10 cellular contexts compared by ENCODE assay signal in genomic region chr7:130356121-130356759, GRCh38. TPM values are rescaled to one million over a fixed set of nuclear protein-coding genes. Genes with fewer than 3 reads are reported as not detected.
DNase-seq lines count a peak whose midpoint lies in the region; ATAC-seq and TF ChIP-seq lines count a peak whose summit lies in the region.
"Had no signal": no experiment of that assay in that cellular context is flagged by ENCODE, and none has a peak within 500 bp of the region (broad histone marks: within the 10 kb centered on the region; RNA-seq: fewer than 3 reads in every experiment).

No MANE protein-coding gene starts in this region.

- no peaks in the 10 kb centered on the region for H3K36me3 Mint-ChIP-seq in activated CD8-positive, alpha-beta T cell treated with anti-CD3 and anti-CD28 coated beads for 36 hours (ENCODE audit: low read depth)
- H3K36me3 Mint-ChIP-seq in activated CD8-positive, alpha-beta T cell treated with anti-CD3 and anti-CD28 coated beads, Interleukin-2, amount 10 ng/mL, durations not matched to agents 7 days and 5 days (ENCODE audit: low read depth), result no peaks in the 10 kb centered on the region
- peaks cover 12% of the 10 kb centered on the region for H3K36me3 Mint-ChIP-seq in mesothelial cell of epicardium

- no peaks in the 10 kb centered on the region for H3K27me3 Mint-ChIP-seq in activated CD8-positive, alpha-beta T cell treated with anti-CD3 and anti-CD28 coated beads for 36 hours
- H3K27me3 Mint-ChIP-seq in activated CD8-positive, alpha-beta T cell treated with anti-CD3 and anti-CD28 coated beads, Interleukin-2, amount 10 ng/mL, durations not matched to agents 7 days and 5 days (ENCODE audit: low read depth), result no peaks in the 10 kb centered on the region
- H3K27me3 Mint-ChIP-seq in mesothelial cell of epicardium (ENCODE audit: low read depth), result no peaks in the 10 kb centered on the region

- peaks cover 13% of the 10 kb centered on the region for H3K4me1 Mint-ChIP-seq in activated CD8-positive, alpha-beta T cell treated with anti-CD3 and anti-CD28 coated beads for 36 hours (ENCODE audit: low read depth)
- no peaks in the 10 kb centered on the region for H3K4me1 Mint-ChIP-seq in activated CD8-positive, alpha-beta T cell treated with anti-CD3 and anti-CD28 coated beads, Interleukin-2, amount 10 ng/mL, durations not matched to agents 7 days and 5 days (ENCODE audit: low read depth)
- H3K4me1 Mint-ChIP-seq in mesothelial cell of epicardium, result peaks cover 58% of the 10 kb centered on the region

- H3K27ac Mint-ChIP-seq in activated CD8-positive, alpha-beta T cell treated with anti-CD3 and anti-CD28 coated beads for 36 hours, result peak overlapping the region; percentile 34
- H3K27ac Mint-ChIP-seq in activated CD8-positive, alpha-beta T cell treated with anti-CD3 and anti-CD28 coated beads, Interleukin-2, amount 10 ng/mL, durations not matched to agents 7 days and 5 days, result no peak overlapping the region
- peak overlapping the region; percentile 100 for H3K27ac Mint-ChIP-seq in mesothelial cell of epicardium
- H3K27ac Mint-ChIP-seq: CD4-positive, CD25-positive, alpha-beta regulatory T cell; T-helper 2 cell treated with Interferon-gamma antibody and Interleukin-4, amounts not matched to agents 5 μg/mL and 100 μg/mL, for 36 hours had no signal

- intact Hi-C loops in activated CD8-positive, alpha-beta T cell treated with anti-CD3 and anti-CD28 coated beads for 36 hours (cut with micrococcal nuclease), result no loop called here

- no peak for TF ChIP-seq CTCF in activated CD8-positive, alpha-beta T cell treated with anti-CD3 and anti-CD28 coated beads for 36 hours (IDR thresholded peaks at IDR 0.05)
- TF ChIP-seq CTCF in mesothelial cell of epicardium (IDR thresholded peaks at IDR 0.05; ENCODE audit: unreplicated experiment), result no peak

- DNase-seq in activated CD8-positive, alpha-beta T cell treated with anti-CD3 and anti-CD28 coated beads for 36 hours, result no peak
- no peak for DNase-seq in activated CD8-positive, alpha-beta T cell treated with anti-CD3 and anti-CD28 coated beads, Interleukin-2, amount 10 ng/mL, durations not matched to agents 7 days and 5 days
- DNase-seq in ecto neural progenitor cell (ENCODE audit: low spot score), result peak; percentile 77
- peak; percentile 62 to 80 for DNase-seq in mesothelial cell of epicardium (ENCODE audit: low spot score in 2 of 2, unreplicated experiment in 2 of 2)
- no peak for DNase-seq in KG1 (lab: John Stamatoyannopoulos, UW)
- DNase-seq in NCI-H2029 (lab: John Stamatoyannopoulos, UW), result no peak
- DNase-seq: CD4-positive, CD25-positive, alpha-beta regulatory T cell had no signal

- POLR2A ChIA-PET in activated CD8-positive, alpha-beta T cell treated with anti-CD3 and anti-CD28 coated beads for 36 hours (lab: Charles Lee), result no interaction called here
- POLR2A ChIA-PET in activated CD8-positive, alpha-beta T cell treated with anti-CD3 and anti-CD28 coated beads, Interleukin-2, amount 10 ng/mL, durations not matched to agents 7 days and 5 days (lab: Charles Lee), result interaction anchor here (0.6 kb wide), 1 partner anchor 83 kb away, joined by 3 read pairs; no protein-coding TSS in a partner anchor

- H3K4me3 Mint-ChIP-seq in activated CD8-positive, alpha-beta T cell treated with anti-CD3 and anti-CD28 coated beads for 36 hours, result no peak overlapping the region
- no peak overlapping the region for H3K4me3 Mint-ChIP-seq in activated CD8-positive, alpha-beta T cell treated with anti-CD3 and anti-CD28 coated beads, Interleukin-2, amount 10 ng/mL, durations not matched to agents 7 days and 5 days
- no peak overlapping the region for H3K4me3 Mint-ChIP-seq in mesothelial cell of epicardium
- H3K4me3 Mint-ChIP-seq: CD4-positive, CD25-positive, alpha-beta regulatory T cell; T-helper 2 cell treated with Interferon-gamma antibody and Interleukin-4, amounts not matched to agents 5 μg/mL and 100 μg/mL, for 36 hours had no signal

- H3K9me3 Mint-ChIP-seq in activated CD8-positive, alpha-beta T cell treated with anti-CD3 and anti-CD28 coated beads for 36 hours, result peaks cover 13% of the 10 kb centered on the region
- peaks cover 18% of the 10 kb centered on the region for H3K9me3 Mint-ChIP-seq in activated CD8-positive, alpha-beta T cell treated with anti-CD3 and anti-CD28 coated beads, Interleukin-2, amount 10 ng/mL, durations not matched to agents 7 days and 5 days (ENCODE audit: insufficient read depth)
- peaks cover 18% of the 10 kb centered on the region for H3K9me3 Mint-ChIP-seq in mesothelial cell of epicardium

- CTCF ChIA-PET in activated CD8-positive, alpha-beta T cell treated with anti-CD3 and anti-CD28 coated beads for 36 hours (lab: Charles Lee), result no interaction called here
- CTCF ChIA-PET in activated CD8-positive, alpha-beta T cell treated with anti-CD3 and anti-CD28 coated beads, Interleukin-2, amount 10 ng/mL, durations not matched to agents 7 days and 5 days (lab: Charles Lee), result no interaction called here

- no peak for ATAC-seq in activated CD8-positive, alpha-beta T cell treated with anti-CD3 and anti-CD28 coated beads for 36 hours
- no peak for ATAC-seq in activated CD8-positive, alpha-beta T cell treated with anti-CD3 and anti-CD28 coated beads, Interleukin-2, amount 10 ng/mL, durations not matched to agents 7 days and 5 days
- ATAC-seq in HG02870 (IDR thresholded peaks at IDR 0.05; ENCODE audit: unreplicated experiment) (no peak), GM21786 (IDR thresholded peaks at IDR 0.05; ENCODE audit: unreplicated experiment) (no peak)

RNA-seq across cellular contexts. Expression of gene CPA5, which starts 11.6 kb away (rescaled TPM):
- under 1 TPM; 0.25 to 0.88 TPM for total RNA-seq in activated CD8-positive, alpha-beta T cell treated with anti-CD3 and anti-CD28 coated beads for 36 hours
- total RNA-seq in activated CD8-positive, alpha-beta T cell treated with anti-CD3 and anti-CD28 coated beads, Interleukin-2, amount 10 ng/mL, durations not matched to agents 7 days and 5 days, result under 1 TPM in 1 of 2 experiments, not detected in 1; 0.31 TPM
- 0.58 TPM in 1 of 3 replicates, not detected in the others for total RNA-seq in mesothelial cell of epicardium

RNA-seq across cellular contexts. Expression of gene CPA1, which starts 24.1 kb away (rescaled TPM):
- not detected for total RNA-seq in activated CD8-positive, alpha-beta T cell treated with anti-CD3 and anti-CD28 coated beads for 36 hours
- total RNA-seq in activated CD8-positive, alpha-beta T cell treated with anti-CD3 and anti-CD28 coated beads, Interleukin-2, amount 10 ng/mL, durations not matched to agents 7 days and 5 days, result not detected
- 0.75 to 1.4 TPM (median 1.1 TPM) in 3 replicates for total RNA-seq in mesothelial cell of epicardium
- total RNA-seq: CD4-positive, CD25-positive, alpha-beta regulatory T cell had no signal

Comparison
In these comparisons a context has a peak if more than half of its experiments do, and no peak if none do; other contexts are left out.
1. DNase-seq: peak in ecto neural progenitor cell (single experiment) and mesothelial cell of epicardium (2 of 2); none in activated CD8-positive, alpha-beta T cell treated with anti-CD3 and anti-CD28 coated beads for 36 hours (single experiment), activated CD8-positive, alpha-beta T cell treated with anti-CD3 and anti-CD28 coated beads, Interleukin-2, amount 10 ng/mL, durations not matched to agents 7 days and 5 days (single experiment), KG1 (single experiment) and NCI-H2029 (single experiment).